In the genomic region with DNA sequence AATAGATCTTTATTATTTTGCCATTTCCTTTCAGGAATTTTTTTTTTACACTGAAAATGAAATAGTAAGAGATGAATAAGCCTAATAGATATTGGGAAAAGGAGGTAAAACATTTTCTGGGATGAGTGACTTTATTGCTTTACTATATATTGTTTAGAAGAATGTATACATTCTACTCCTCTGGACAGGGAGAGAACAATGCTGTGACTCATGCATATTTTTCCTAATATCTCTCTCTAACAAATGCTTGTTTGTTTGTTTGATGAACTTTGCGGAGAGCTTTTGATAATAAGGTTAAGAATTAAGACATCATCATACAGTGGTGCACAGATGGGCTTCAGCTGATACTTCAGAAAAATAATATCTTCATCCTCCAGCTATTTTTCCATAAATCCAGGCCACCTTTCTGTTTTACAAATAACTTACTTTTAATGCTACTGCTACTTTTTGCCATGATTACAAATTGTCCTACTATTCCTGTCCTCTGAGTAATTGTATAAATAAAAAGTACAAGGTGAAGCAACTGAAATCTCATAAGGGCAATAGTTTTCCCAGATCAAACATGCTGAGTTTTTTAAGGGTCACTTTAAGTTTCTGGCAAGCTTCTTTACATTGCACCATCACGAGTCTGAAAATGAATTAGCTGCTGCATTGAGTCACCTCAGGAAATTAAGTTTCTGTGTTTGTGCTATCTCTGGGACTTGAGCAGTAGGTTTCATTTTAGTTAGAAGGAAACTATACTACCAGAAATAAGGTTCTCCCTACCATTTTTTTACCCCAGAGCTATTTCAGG, we compare ENCODE assay signal across 1 cellular context.
TF ChIP-seq lines count a peak whose summit lies in the region.

No MANE protein-coding gene starts in this region.

TF ChIP-seq in WTC11, 78 proteins besides CTCF, POLR2A, EP300 and RAD21 (continued from another document):
- TF ChIP-seq, protein P1, sequence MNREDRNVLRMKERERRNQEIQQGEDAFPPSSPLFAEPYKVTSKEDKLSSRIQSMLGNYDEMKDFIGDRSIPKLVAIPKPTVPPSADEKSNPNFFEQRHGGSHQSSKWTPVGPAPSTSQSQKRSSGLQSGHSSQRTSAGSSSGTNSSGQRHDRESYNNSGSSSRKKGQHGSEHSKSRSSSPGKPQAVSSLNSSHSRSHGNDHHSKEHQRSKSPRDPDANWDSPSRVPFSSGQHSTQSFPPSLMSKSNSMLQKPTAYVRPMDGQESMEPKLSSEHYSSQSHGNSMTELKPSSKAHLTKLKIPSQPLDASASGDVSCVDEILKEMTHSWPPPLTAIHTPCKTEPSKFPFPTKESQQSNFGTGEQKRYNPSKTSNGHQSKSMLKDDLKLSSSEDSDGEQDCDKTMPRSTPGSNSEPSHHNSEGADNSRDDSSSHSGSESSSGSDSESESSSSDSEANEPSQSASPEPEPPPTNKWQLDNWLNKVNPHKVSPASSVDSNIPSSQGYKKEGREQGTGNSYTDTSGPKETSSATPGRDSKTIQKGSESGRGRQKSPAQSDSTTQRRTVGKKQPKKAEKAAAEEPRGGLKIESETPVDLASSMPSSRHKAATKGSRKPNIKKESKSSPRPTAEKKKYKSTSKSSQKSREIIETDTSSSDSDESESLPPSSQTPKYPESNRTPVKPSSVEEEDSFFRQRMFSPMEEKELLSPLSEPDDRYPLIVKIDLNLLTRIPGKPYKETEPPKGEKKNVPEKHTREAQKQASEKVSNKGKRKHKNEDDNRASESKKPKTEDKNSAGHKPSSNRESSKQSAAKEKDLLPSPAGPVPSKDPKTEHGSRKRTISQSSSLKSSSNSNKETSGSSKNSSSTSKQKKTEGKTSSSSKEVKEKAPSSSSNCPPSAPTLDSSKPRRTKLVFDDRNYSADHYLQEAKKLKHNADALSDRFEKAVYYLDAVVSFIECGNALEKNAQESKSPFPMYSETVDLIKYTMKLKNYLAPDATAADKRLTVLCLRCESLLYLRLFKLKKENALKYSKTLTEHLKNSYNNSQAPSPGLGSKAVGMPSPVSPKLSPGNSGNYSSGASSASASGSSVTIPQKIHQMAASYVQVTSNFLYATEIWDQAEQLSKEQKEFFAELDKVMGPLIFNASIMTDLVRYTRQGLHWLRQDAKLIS (CRISPR knock-in tag; IDR thresholded peaks at IDR 0.05; ENCODE audit: borderline replicate concordance), result no peak
- TF ChIP-seq GABPB1 (CRISPR knock-in tag; IDR thresholded peaks at IDR 0.05), result no peak
- TF ChIP-seq RORB (CRISPR knock-in tag; IDR thresholded peaks at IDR 0.05), result no peak
- TF ChIP-seq, protein P2, sequence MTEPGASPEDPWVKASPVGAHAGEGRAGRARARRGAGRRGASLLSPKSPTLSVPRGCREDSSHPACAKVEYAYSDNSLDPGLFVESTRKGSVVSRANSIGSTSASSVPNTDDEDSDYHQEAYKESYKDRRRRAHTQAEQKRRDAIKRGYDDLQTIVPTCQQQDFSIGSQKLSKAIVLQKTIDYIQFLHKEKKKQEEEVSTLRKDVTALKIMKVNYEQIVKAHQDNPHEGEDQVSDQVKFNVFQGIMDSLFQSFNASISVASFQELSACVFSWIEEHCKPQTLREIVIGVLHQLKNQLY (CRISPR knock-in tag; IDR thresholded peaks at IDR 0.05), result no peak
- no peak for TF ChIP-seq FOXP1 (CRISPR knock-in tag; IDR thresholded peaks at IDR 0.05; ENCODE audit: borderline replicate concordance)
- TF ChIP-seq NFYB (CRISPR knock-in tag; conservative IDR thresholded peaks at IDR 0.05; ENCODE audit: low read depth), result no peak
- TF ChIP-seq TP53 (CRISPR knock-in tag; IDR thresholded peaks at IDR 0.05), result no peak
- TF ChIP-seq, protein P3, sequence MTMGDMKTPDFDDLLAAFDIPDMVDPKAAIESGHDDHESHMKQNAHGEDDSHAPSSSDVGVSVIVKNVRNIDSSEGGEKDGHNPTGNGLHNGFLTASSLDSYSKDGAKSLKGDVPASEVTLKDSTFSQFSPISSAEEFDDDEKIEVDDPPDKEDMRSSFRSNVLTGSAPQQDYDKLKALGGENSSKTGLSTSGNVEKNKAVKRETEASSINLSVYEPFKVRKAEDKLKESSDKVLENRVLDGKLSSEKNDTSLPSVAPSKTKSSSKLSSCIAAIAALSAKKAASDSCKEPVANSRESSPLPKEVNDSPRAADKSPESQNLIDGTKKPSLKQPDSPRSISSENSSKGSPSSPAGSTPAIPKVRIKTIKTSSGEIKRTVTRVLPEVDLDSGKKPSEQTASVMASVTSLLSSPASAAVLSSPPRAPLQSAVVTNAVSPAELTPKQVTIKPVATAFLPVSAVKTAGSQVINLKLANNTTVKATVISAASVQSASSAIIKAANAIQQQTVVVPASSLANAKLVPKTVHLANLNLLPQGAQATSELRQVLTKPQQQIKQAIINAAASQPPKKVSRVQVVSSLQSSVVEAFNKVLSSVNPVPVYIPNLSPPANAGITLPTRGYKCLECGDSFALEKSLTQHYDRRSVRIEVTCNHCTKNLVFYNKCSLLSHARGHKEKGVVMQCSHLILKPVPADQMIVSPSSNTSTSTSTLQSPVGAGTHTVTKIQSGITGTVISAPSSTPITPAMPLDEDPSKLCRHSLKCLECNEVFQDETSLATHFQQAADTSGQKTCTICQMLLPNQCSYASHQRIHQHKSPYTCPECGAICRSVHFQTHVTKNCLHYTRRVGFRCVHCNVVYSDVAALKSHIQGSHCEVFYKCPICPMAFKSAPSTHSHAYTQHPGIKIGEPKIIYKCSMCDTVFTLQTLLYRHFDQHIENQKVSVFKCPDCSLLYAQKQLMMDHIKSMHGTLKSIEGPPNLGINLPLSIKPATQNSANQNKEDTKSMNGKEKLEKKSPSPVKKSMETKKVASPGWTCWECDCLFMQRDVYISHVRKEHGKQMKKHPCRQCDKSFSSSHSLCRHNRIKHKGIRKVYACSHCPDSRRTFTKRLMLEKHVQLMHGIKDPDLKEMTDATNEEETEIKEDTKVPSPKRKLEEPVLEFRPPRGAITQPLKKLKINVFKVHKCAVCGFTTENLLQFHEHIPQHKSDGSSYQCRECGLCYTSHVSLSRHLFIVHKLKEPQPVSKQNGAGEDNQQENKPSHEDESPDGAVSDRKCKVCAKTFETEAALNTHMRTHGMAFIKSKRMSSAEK (CRISPR knock-in tag; IDR thresholded peaks at IDR 0.05; ENCODE audit: borderline replicate concordance), result no peak
- no peak for TF ChIP-seq NR1H2 (CRISPR knock-in tag; IDR thresholded peaks at IDR 0.05)
- no peak for TF ChIP-seq SMAD4 (CRISPR knock-in tag; IDR thresholded peaks at IDR 0.05)
